ENCODE assay signal across 32 cellular contexts in genomic region chr1:217432339-217432738, GRCh38.
"Had no signal": no experiment of that assay in that cellular context is flagged by ENCODE, and none has a peak within 500 bp of the region (broad histone marks: within the 10 kb centered on the region; RNA-seq: fewer than 3 reads in every experiment).

No MANE protein-coding gene starts in this region.

- ATAC-seq: activated CD8-positive, alpha-beta T cell treated with anti-CD3 and anti-CD28 coated beads for 36 hours; activated T-cell treated with anti-CD3 and anti-CD28 coated beads, Interleukin-2, amount 50 U/mL, for 4 hours; activated T-helper 17 cell treated with anti-CD3 and anti-CD28 coated beads, Interleukin-2, amount 50 U/mL, for 72 hours; gastroesophageal sphincter; heart right ventricle; T-helper 17 cell had no signal

- H3K27ac ChIP-seq: ascending aorta, breast epithelium, coronary artery, dorsolateral prefrontal cortex, esophagus muscularis mucosa, gastroesophageal sphincter, heart right ventricle had no signal

- H3K4me3 Mint-ChIP-seq: activated CD8-positive, alpha-beta T cell treated with anti-CD3 and anti-CD28 coated beads for 36 hours; activated naive CD8-positive, alpha-beta T cell treated with anti-CD3 and anti-CD28 coated beads for 36 hours; activated T-cell treated with anti-CD3 and anti-CD28 coated beads, Interleukin-2, amount 50 U/mL, for 4 hours; activated T-helper 17 cell treated with anti-CD3 and anti-CD28 coated beads, Interleukin-2, amount 50 U/mL, for 72 hours; brain; central memory CD8-positive, alpha-beta T cell; dendritic cell treated with granulocyte-macrophage colony-stimulating factor and Interleukin-4, amounts not matched to agents 40 ng/mL and 50 ng/mL, for 4 days; endodermal cell; T-helper 17 cell; T-helper 2 cell treated with Interferon-gamma antibody and Interleukin-4, amounts not matched to agents 5 μg/mL and 100 μg/mL, for 36 hours had no signal

- H3K4me3 ChIP-seq: ascending aorta, breast epithelium, coronary artery, dorsolateral prefrontal cortex, esophagus muscularis mucosa, gastroesophageal sphincter, heart right ventricle had no signal

- DNase-seq: activated CD4-positive, alpha-beta T cell treated with anti-CD3 and anti-CD28 coated beads for 4 hours; activated CD4-positive, alpha-beta T cell treated with anti-CD3 and anti-CD28 coated beads, Interleukin-2, amount 50 U/mL, for 1 hour; activated CD4-positive, alpha-beta T cell treated with anti-CD3 and anti-CD28 coated beads, Interleukin-2, amount 50 U/mL, for 48 hours; activated CD4-positive, CD25-positive, alpha-beta regulatory T cell; activated CD4-positive, CD25-positive, alpha-beta regulatory T cell treated with anti-CD3 and anti-CD28 coated beads, Interleukin-2, amount 50 U/mL, for 72 hours; activated CD8-positive, alpha-beta memory T cell treated with anti-CD3 and anti-CD28 coated beads for 24 hours; activated CD8-positive, alpha-beta T cell treated with anti-CD3 and anti-CD28 coated beads for 36 hours; activated effector memory CD4-positive, alpha-beta T cell treated with Interleukin-2 at 50 U/mL for 16 hours; activated gamma-delta T cell treated with Interleukin-2 at 50 U/mL for 16 hours; activated naive CD4-positive, alpha-beta T cell treated with anti-CD3 and anti-CD28 coated beads, Interleukin-2, amount 50 U/mL, for 16 hours; activated naive CD4-positive, alpha-beta T cell treated with Interleukin-2 at 50 U/mL for 16 hours; activated naive CD8-positive, alpha-beta T cell treated with anti-CD3 and anti-CD28 coated beads for 36 hours; activated T-cell treated with anti-CD3 and anti-CD28 coated beads, Interleukin-2, amount 50 U/mL, for 4 hours; dorsolateral prefrontal cortex; effector memory CD4-positive, alpha-beta T cell; endodermal cell; erythroblast; foreskin melanocyte; heart right ventricle; T-helper 1 cell; T-helper 17 cell; T1000 had no signal

- H3K27me3 ChIP-seq: ascending aorta, breast epithelium, dorsolateral prefrontal cortex, esophagus muscularis mucosa, gastroesophageal sphincter, heart right ventricle had no signal

- H3K9me3 ChIP-seq: ascending aorta, breast epithelium, esophagus muscularis mucosa, gastroesophageal sphincter, heart right ventricle had no signal

- H3K4me1 Mint-ChIP-seq: activated naive CD8-positive, alpha-beta T cell treated with anti-CD3 and anti-CD28 coated beads for 36 hours; activated T-helper 17 cell treated with anti-CD3 and anti-CD28 coated beads, Interleukin-2, amount 50 U/mL, for 72 hours; central memory CD8-positive, alpha-beta T cell; T-helper 17 cell had no signal

- H3K27me3 Mint-ChIP-seq: activated CD8-positive, alpha-beta T cell treated with anti-CD3 and anti-CD28 coated beads for 36 hours; activated naive CD8-positive, alpha-beta T cell treated with anti-CD3 and anti-CD28 coated beads for 36 hours; activated T-helper 17 cell treated with anti-CD3 and anti-CD28 coated beads, Interleukin-2, amount 50 U/mL, for 72 hours; brain; central memory CD8-positive, alpha-beta T cell; dendritic cell treated with granulocyte-macrophage colony-stimulating factor and Interleukin-4, amounts not matched to agents 40 ng/mL and 50 ng/mL, for 4 days; T-helper 17 cell had no signal

- H3K9me3 Mint-ChIP-seq: activated CD8-positive, alpha-beta T cell treated with anti-CD3 and anti-CD28 coated beads for 36 hours; activated naive CD8-positive, alpha-beta T cell treated with anti-CD3 and anti-CD28 coated beads for 36 hours; activated T-cell treated with anti-CD3 and anti-CD28 coated beads, Interleukin-2, amount 50 U/mL, for 4 hours; activated T-helper 17 cell treated with anti-CD3 and anti-CD28 coated beads, Interleukin-2, amount 50 U/mL, for 72 hours; central memory CD8-positive, alpha-beta T cell; dendritic cell treated with granulocyte-macrophage colony-stimulating factor and Interleukin-4, amounts not matched to agents 40 ng/mL and 50 ng/mL, for 4 days; endodermal cell; T-helper 2 cell treated with Interferon-gamma antibody and Interleukin-4, amounts not matched to agents 5 μg/mL and 100 μg/mL, for 36 hours had no signal

- H3K4me1 ChIP-seq: ascending aorta, breast epithelium, esophagus muscularis mucosa, gastroesophageal sphincter, heart right ventricle had no signal

- H3K27ac Mint-ChIP-seq: activated CD8-positive, alpha-beta T cell treated with anti-CD3 and anti-CD28 coated beads for 36 hours; activated naive CD8-positive, alpha-beta T cell treated with anti-CD3 and anti-CD28 coated beads for 36 hours; activated T-helper 17 cell treated with anti-CD3 and anti-CD28 coated beads, Interleukin-2, amount 50 U/mL, for 72 hours; brain; dendritic cell treated with granulocyte-macrophage colony-stimulating factor and Interleukin-4, amounts not matched to agents 40 ng/mL and 50 ng/mL, for 4 days; endodermal cell; T-helper 17 cell; T-helper 2 cell treated with Interferon-gamma antibody and Interleukin-4, amounts not matched to agents 5 μg/mL and 100 μg/mL, for 36 hours had no signal
